In genomic region chr19:48806818-48807589, GRCh38 we compare ENCODE assay signal across 1 cellular context.
TF ChIP-seq lines count a peak whose summit lies in the region.

No MANE protein-coding gene starts in this region.

TF ChIP-seq in HepG2, 621 proteins besides CTCF, POLR2A, EP300 and RAD21 (continued from another document and continues in another):
- no peak for TF ChIP-seq TEF (CRISPR knock-in tag; IDR thresholded peaks at IDR 0.05)
- 0 out of 2 replicates have a peak, but pooled peaks have one; percentile 6 for TF ChIP-seq ZNF563 (CRISPR knock-in tag; IDR thresholded peaks at IDR 0.05)
- TF ChIP-seq, protein P1, sequence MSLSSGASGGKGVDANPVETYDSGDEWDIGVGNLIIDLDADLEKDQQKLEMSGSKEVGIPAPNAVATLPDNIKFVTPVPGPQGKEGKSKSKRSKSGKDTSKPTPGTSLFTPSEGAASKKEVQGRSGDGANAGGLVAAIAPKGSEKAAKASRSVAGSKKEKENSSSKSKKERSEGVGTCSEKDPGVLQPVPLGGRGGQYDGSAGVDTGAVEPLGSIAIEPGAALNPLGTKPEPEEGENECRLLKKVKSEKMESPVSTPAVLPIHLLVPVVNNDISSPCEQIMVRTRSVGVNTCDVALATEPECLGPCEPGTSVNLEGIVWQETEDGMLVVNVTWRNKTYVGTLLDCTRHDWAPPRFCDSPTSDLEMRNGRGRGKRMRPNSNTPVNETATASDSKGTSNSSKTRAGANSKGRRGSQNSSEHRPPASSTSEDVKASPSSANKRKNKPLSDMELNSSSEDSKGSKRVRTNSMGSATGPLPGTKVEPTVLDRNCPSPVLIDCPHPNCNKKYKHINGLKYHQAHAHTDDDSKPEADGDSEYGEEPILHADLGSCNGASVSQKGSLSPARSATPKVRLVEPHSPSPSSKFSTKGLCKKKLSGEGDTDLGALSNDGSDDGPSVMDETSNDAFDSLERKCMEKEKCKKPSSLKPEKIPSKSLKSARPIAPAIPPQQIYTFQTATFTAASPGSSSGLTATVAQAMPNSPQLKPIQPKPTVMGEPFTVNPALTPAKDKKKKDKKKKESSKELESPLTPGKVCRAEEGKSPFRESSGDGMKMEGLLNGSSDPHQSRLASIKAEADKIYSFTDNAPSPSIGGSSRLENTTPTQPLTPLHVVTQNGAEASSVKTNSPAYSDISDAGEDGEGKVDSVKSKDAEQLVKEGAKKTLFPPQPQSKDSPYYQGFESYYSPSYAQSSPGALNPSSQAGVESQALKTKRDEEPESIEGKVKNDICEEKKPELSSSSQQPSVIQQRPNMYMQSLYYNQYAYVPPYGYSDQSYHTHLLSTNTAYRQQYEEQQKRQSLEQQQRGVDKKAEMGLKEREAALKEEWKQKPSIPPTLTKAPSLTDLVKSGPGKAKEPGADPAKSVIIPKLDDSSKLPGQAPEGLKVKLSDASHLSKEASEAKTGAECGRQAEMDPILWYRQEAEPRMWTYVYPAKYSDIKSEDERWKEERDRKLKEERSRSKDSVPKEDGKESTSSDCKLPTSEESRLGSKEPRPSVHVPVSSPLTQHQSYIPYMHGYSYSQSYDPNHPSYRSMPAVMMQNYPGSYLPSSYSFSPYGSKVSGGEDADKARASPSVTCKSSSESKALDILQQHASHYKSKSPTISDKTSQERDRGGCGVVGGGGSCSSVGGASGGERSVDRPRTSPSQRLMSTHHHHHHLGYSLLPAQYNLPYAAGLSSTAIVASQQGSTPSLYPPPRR (CRISPR knock-in tag; IDR thresholded peaks at IDR 0.05; ENCODE audit: borderline replicate concordance), result peak; percentile 58; the same call in 1 of the 2 replicates
- TF ChIP-seq MTA3 (CRISPR knock-in tag; IDR thresholded peaks at IDR 0.05), result no peak
- TF ChIP-seq ZNF281 (CRISPR knock-in tag; IDR thresholded peaks at IDR 0.05; ENCODE audit: borderline replicate concordance), result peak; percentile 80; the same call in 1 of the 2 replicates
- no peak for TF ChIP-seq MATR3 (CRISPR knock-in tag; IDR thresholded peaks at IDR 0.05)
- no peak for TF ChIP-seq HNRNPH1 (optimal IDR thresholded peaks at IDR 0.05; ENCODE audit: low read depth, low read length)
- TF ChIP-seq LCORL (IDR thresholded peaks at IDR 0.05), result no peak
- TF ChIP-seq LCORL (CRISPR knock-in tag; IDR thresholded peaks at IDR 0.05), result no peak; the same call in 1 of the 2 replicates
- TF ChIP-seq ZKSCAN5 (CRISPR knock-in tag; IDR thresholded peaks at IDR 0.05), result no peak
- no peak for TF ChIP-seq PHF21A (CRISPR knock-in tag; IDR thresholded peaks at IDR 0.05)
- TF ChIP-seq NAIF1 (CRISPR knock-in tag; IDR thresholded peaks at IDR 0.05; ENCODE audit: borderline replicate concordance), result no peak
- TF ChIP-seq RFX5 (IDR thresholded peaks at IDR 0.05; ENCODE audit: low read depth, low read length), result peak; percentile 72; the same call in 1 of the 2 replicates
- no peak; the same call in 1 of the 2 replicates for TF ChIP-seq TMF1 (CRISPR knock-in tag; IDR thresholded peaks at IDR 0.05; ENCODE audit: low read depth)
- TF ChIP-seq, protein P2, sequence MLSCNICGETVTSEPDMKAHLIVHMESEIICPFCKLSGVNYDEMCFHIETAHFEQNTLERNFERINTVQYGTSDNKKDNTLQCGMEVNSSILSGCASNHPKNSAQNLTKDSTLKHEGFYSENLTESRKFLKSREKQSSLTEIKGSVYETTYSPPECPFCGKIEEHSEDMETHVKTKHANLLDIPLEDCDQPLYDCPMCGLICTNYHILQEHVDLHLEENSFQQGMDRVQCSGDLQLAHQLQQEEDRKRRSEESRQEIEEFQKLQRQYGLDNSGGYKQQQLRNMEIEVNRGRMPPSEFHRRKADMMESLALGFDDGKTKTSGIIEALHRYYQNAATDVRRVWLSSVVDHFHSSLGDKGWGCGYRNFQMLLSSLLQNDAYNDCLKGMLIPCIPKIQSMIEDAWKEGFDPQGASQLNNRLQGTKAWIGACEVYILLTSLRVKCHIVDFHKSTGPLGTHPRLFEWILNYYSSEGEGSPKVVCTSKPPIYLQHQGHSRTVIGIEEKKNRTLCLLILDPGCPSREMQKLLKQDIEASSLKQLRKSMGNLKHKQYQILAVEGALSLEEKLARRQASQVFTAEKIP (CRISPR knock-in tag; IDR thresholded peaks at IDR 0.05; ENCODE audit: borderline replicate concordance), result no peak
- TF ChIP-seq, protein P3, sequence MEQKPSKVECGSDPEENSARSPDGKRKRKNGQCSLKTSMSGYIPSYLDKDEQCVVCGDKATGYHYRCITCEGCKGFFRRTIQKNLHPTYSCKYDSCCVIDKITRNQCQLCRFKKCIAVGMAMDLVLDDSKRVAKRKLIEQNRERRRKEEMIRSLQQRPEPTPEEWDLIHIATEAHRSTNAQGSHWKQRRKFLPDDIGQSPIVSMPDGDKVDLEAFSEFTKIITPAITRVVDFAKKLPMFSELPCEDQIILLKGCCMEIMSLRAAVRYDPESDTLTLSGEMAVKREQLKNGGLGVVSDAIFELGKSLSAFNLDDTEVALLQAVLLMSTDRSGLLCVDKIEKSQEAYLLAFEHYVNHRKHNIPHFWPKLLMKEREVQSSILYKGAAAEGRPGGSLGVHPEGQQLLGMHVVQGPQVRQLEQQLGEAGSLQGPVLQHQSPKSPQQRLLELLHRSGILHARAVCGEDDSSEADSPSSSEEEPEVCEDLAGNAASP (CRISPR knock-in tag; IDR thresholded peaks at IDR 0.05; ENCODE audit: borderline replicate concordance), result peak; percentile 36; the same call in 1 of the 2 replicates
- 0 out of 2 replicates have a peak, but pooled peaks have one; percentile 50 for TF ChIP-seq MZF1 (CRISPR knock-in tag; IDR thresholded peaks at IDR 0.05; ENCODE audit: borderline replicate concordance)
- peak; percentile 74; the same call in 1 of the 2 replicates for TF ChIP-seq DR1 (CRISPR knock-in tag; IDR thresholded peaks at IDR 0.05)
- TF ChIP-seq MTA1 (CRISPR knock-in tag; IDR thresholded peaks at IDR 0.05; ENCODE audit: borderline replicate concordance), result no peak
- TF ChIP-seq ZNF354B (CRISPR knock-in tag; IDR thresholded peaks at IDR 0.05), result no peak
- TF ChIP-seq RXRA (CRISPR knock-in tag; IDR thresholded peaks at IDR 0.05), result 0 out of 2 replicates have a peak, but pooled peaks have one; percentile 15
- TF ChIP-seq ZNF317 (CRISPR knock-in tag; IDR thresholded peaks at IDR 0.05), result no peak
- TF ChIP-seq MXD4 (CRISPR knock-in tag; IDR thresholded peaks at IDR 0.05), result no peak
- peak; percentile 74; the same call in 1 of the 2 replicates for TF ChIP-seq ZNF230 (CRISPR knock-in tag; IDR thresholded peaks at IDR 0.05)
- no peak for TF ChIP-seq ZIK1 (CRISPR knock-in tag; IDR thresholded peaks at IDR 0.05; ENCODE audit: borderline replicate concordance, low read depth)
- peak; percentile 16; the same call in 1 of the 2 replicates for TF ChIP-seq PHF20 (CRISPR knock-in tag; IDR thresholded peaks at IDR 0.05)
- TF ChIP-seq ETV6 (CRISPR knock-in tag; conservative IDR thresholded peaks at IDR 0.05), result no peak
- no peak; the same call in 1 of the 2 replicates for TF ChIP-seq CCDC6 (CRISPR knock-in tag; IDR thresholded peaks at IDR 0.05)
- TF ChIP-seq ZNF891 (CRISPR knock-in tag; IDR thresholded peaks at IDR 0.05), result no peak
- peak; percentile 72 for TF ChIP-seq MED1 (CRISPR knock-in tag; IDR thresholded peaks at IDR 0.05)
- TF ChIP-seq MED8 (CRISPR knock-in tag; IDR thresholded peaks at IDR 0.05; ENCODE audit: insufficient replicate concordance), result no peak
- TF ChIP-seq, protein P4, sequence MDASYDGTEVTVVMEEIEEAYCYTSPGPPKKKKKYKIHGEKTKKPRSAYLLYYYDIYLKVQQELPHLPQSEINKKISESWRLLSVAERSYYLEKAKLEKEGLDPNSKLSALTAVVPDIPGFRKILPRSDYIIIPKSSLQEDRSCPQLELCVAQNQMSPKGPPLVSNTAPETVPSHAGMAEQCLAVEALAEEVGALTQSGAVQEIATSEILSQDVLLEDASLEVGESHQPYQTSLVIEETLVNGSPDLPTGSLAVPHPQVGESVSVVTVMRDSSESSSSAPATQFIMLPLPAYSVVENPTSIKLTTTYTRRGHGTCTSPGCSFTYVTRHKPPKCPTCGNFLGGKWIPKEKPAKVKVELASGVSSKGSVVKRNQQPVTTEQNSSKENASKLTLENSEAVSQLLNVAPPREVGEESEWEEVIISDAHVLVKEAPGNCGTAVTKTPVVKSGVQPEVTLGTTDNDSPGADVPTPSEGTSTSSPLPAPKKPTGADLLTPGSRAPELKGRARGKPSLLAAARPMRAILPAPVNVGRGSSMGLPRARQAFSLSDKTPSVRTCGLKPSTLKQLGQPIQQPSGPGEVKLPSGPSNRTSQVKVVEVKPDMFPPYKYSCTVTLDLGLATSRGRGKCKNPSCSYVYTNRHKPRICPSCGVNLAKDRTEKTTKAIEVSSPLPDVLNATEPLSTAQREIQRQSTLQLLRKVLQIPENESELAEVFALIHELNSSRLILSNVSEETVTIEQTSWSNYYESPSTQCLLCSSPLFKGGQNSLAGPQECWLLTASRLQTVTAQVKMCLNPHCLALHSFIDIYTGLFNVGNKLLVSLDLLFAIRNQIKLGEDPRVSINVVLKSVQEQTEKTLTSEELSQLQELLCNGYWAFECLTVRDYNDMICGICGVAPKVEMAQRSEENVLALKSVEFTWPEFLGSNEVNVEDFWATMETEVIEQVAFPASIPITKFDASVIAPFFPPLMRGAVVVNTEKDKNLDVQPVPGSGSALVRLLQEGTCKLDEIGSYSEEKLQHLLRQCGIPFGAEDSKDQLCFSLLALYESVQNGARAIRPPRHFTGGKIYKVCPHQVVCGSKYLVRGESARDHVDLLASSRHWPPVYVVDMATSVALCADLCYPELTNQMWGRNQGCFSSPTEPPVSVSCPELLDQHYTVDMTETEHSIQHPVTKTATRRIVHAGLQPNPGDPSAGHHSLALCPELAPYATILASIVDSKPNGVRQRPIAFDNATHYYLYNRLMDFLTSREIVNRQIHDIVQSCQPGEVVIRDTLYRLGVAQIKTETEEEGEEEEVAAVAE (CRISPR knock-in tag; IDR thresholded peaks at IDR 0.05; ENCODE audit: borderline replicate concordance), result no peak; the same call in 1 of the 2 replicates
- peak; percentile 74; the same call in 1 of the 2 replicates for TF ChIP-seq MEIS2 (CRISPR knock-in tag; IDR thresholded peaks at IDR 0.05)
- TF ChIP-seq HDAC6 (IDR thresholded peaks at IDR 0.05; ENCODE audit: low read depth, low read length), result no peak
- TF ChIP-seq, protein P5, sequence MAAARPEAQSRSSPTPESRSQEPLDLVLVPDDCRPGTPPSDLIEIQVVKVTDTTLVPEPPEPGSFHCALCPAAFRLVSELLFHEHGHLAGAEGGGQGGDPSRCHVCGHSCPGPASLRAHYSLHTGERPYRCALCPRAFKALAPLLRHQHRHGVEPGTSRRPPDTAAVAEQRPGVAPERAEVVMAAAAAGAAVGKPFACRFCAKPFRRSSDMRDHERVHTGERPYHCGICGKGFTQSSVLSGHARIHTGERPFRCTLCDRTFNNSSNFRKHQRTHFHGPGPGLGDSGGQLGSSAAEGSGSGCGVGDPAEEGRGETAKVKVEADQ (CRISPR knock-in tag; IDR thresholded peaks at IDR 0.05; ENCODE audit: borderline replicate concordance), result 0 out of 2 replicates have a peak, but pooled peaks have one; percentile 82
- TF ChIP-seq TBP (CRISPR knock-in tag; IDR thresholded peaks at IDR 0.05), result no peak
- no peak for TF ChIP-seq ZNF24 (IDR thresholded peaks at IDR 0.05)
- TF ChIP-seq ZBTB8A (CRISPR knock-in tag; IDR thresholded peaks at IDR 0.05; ENCODE audit: borderline replicate concordance, low read depth), result no peak
- TF ChIP-seq YEATS4 (CRISPR knock-in tag; IDR thresholded peaks at IDR 0.05; ENCODE audit: borderline replicate concordance), result peak; percentile 70
- TF ChIP-seq ZNF260 (CRISPR knock-in tag; IDR thresholded peaks at IDR 0.05; ENCODE audit: borderline replicate concordance, low read depth), result no peak
- TF ChIP-seq NFATC3 (CRISPR knock-in tag; IDR thresholded peaks at IDR 0.05), result no peak; the same call in 1 of the 2 replicates
- TF ChIP-seq SMYD3 (CRISPR knock-in tag; IDR thresholded peaks at IDR 0.05), result no peak
